11 cellular contexts compared by ENCODE assay signal in genomic region chr9:127132375-127132774, GRCh38. TPM values are rescaled to one million over a fixed set of nuclear protein-coding genes. Genes with fewer than 3 reads are reported as not detected.
DNase-seq lines count a peak whose midpoint lies in the region; ATAC-seq and TF ChIP-seq lines count a peak whose summit lies in the region.
"Had no signal": no experiment of that assay in that cellular context is flagged by ENCODE, and none has a peak within 500 bp of the region (broad histone marks: within the 10 kb centered on the region; RNA-seq: fewer than 3 reads in every experiment).

No MANE protein-coding gene starts in this region.

- no peak overlapping the region for H3K9ac ChIP-seq in rectal smooth muscle tissue (ENCODE audit: low read length)

- ATAC-seq in heart right ventricle (no peak), left cardiac atrium (no peak), GM21619 (IDR thresholded peaks at IDR 0.05; ENCODE audit: unreplicated experiment) (no peak)

- TF ChIP-seq EP300 in esophagus muscularis mucosa (IDR thresholded peaks at IDR 0.05) = no peak

- peaks cover 32 to 86% (median 72%) of the 10 kb centered on the region in 9 donors for H3K4me1 ChIP-seq in heart right ventricle
- H3K4me1 ChIP-seq in esophagus muscularis mucosa = peaks cover 77 to 88% (median 82%) of the 10 kb centered on the region in 4 donors
- H3K4me1 ChIP-seq in rectal smooth muscle tissue (ENCODE audit: control insufficient read depth, insufficient read depth, low read length) = peaks cover 55% of the 10 kb centered on the region
- peaks cover 7 to 22% of the 10 kb centered on the region in 2 donors for H3K4me1 ChIP-seq in uterus

- H3K27ac ChIP-seq in heart right ventricle (peak overlapping the region in 8 of 10 donors; percentile 66 to 95 (median 88)), esophagus muscularis mucosa (replicated peaks in 1 of 4) (peak overlapping the region; percentile 81 to 89 (median 87)), rectal smooth muscle tissue (ENCODE audit: low read depth, low read length) (peak overlapping the region; percentile 94), uterus (peak overlapping the region; percentile 84 to 97)

- H3K9me3 ChIP-seq in heart right ventricle = no peaks in the 10 kb centered on the region
- no peaks in the 10 kb centered on the region for H3K9me3 ChIP-seq in esophagus muscularis mucosa
- H3K9me3 ChIP-seq in uterus = no peaks in the 10 kb centered on the region

- 95 to 96% methylated on average over 4 of the region's 4 CpGs for WGBS in heart right ventricle, 2 donors
- WGBS in esophagus muscularis mucosa = 95% methylated on average over 4 of the region's 4 CpGs

- TF ChIP-seq CTCF in heart right ventricle (IDR thresholded peaks at IDR 0.05) (no peak), esophagus muscularis mucosa (IDR thresholded peaks at IDR 0.05) (no peak), uterus (IDR thresholded peaks at IDR 0.05) (no peak)

- H3K36me3 ChIP-seq in heart right ventricle (no peaks in the 10 kb centered on the region), esophagus muscularis mucosa (no peaks in the 10 kb centered on the region), rectal smooth muscle tissue (ENCODE audit: control insufficient read depth, insufficient read depth, low read length) (no peaks in the 10 kb centered on the region), uterus (no peaks in the 10 kb centered on the region)

- intact Hi-C loops in heart right ventricle (cut with DNase I) = loop anchor here in 4 of 10 donors (2.0 to 5.0 kb wide), 3 partner anchors 50 to 65 kb away; no protein-coding TSS in a partner anchor
- intact Hi-C loops in left cardiac atrium (cut with DNase I) = no loop called here
- intact Hi-C loops in esophagus muscularis mucosa (cut with DNase I) = no loop called here
- intact Hi-C loops in uterus (cut with DNase I; ENCODE audit: low total_unique reads) = no loop called here

- no peaks in the 10 kb centered on the region for H3K27me3 ChIP-seq in heart right ventricle
- no peaks in the 10 kb centered on the region for H3K27me3 ChIP-seq in esophagus muscularis mucosa
- no peaks in the 10 kb centered on the region for H3K27me3 ChIP-seq in rectal smooth muscle tissue (ENCODE audit: control insufficient read depth, insufficient read depth, low read length)
- H3K27me3 ChIP-seq in uterus = no peaks in the 10 kb centered on the region

- TF ChIP-seq POLR2A in esophagus muscularis mucosa (IDR thresholded peaks at IDR 0.05; ENCODE audit: low read depth) (no peak), uterus (IDR thresholded peaks at IDR 0.05) (no peak)

- DNase-seq in heart right ventricle (no peak), left cardiac atrium (no peak), esophagus muscularis mucosa (ENCODE audit: extremely low spot score) (no peak), uterus (peak in 1 of 2 donors; percentile 14), NCI-H526 (lab: John Stamatoyannopoulos, UW) (no peak), COLO668 (lab: John Stamatoyannopoulos, UW; ENCODE audit: unreplicated experiment) (no peak)
- DNase-seq: activated CD4-positive, alpha-beta T cell treated with anti-CD3 and anti-CD28 coated beads, Interleukin-2, amount 50 U/mL, for 48 hours; effector CD8-positive, alpha-beta T cell had no signal

- H3K4me3 ChIP-seq in heart right ventricle (no peak overlapping the region), esophagus muscularis mucosa (no peak overlapping the region), rectal smooth muscle tissue (ENCODE audit: low read length) (no peak overlapping the region), uterus (no peak overlapping the region)

RNA-seq across cellular contexts. Expression of gene ANGPTL2, which starts 9.9 kb away (rescaled TPM):
- total RNA-seq in heart right ventricle (10 to 100 TPM; 24.2 to 73.5 (median 45.2) TPM), left cardiac atrium (10 to 100 TPM; 51.8 to 63.1 TPM), esophagus muscularis mucosa (10 to 100 TPM; 29.5 to 57.0 (median 41.3) TPM), uterus (10 to 100 TPM; 10.2 to 65.3 (median 32.0) TPM)
- 10 to 100 TPM; 16.2 to 22.6 TPM for polyA plus RNA-seq in heart right ventricle
- total RNA-seq: activated T-helper 2 cell treated with anti-CD3 and anti-CD28 coated beads, Interferon-gamma antibody, Interleukin-2, Interleukin-4, amounts not matched to agents 10 μg/mL and 5 μg/mL and 100 μg/mL, durations not matched to agents 14 hours and 24 hours and 36 hours had no signal
